1 cellular context compared by ENCODE assay signal in the genomic region with DNA sequence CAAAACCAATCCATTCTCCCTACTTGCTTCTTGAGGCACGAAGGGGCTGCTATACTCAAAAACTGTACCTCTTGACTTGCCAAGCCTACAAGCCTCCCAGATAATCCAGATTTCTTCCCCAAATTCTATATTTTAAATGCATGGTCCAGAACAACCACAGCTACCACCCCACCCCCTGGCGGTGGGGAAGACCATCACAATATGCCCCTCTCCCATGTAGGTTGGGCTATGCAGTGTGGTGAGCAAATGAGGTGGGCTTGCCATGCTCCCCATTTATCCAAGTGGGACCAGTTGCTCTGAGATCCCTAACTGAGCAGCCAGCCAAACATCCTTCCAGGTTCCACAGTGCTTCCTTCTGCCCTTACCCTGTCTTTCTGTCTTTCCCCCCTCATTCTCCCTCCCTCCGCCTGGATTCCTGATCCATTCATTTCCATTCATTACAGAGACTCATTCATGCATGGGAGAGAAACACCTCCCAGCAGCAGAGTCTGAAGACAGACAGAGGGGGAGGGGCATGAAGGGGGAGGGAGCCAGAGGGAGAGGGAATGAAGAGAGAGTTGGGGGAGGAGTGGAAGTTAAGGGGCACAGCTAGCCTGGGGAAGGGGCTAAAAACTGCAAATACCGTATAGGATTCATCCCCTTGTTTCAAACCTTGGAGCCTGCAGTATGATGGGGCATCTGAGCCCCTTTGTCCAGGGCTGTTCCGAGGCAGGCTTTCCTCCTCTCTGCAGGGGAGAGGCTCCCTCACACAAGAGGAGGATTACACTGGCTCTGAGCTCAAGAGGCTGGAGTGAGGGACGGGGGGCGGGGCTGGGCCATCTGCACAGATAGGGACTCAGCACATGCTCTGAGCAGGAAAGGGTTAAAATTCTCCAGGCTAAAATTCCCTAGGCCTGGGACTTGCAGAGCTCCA.
TF ChIP-seq lines count a peak whose summit lies in the region.

No MANE protein-coding gene starts in this region.

TF ChIP-seq in WTC11, 78 proteins besides CTCF, POLR2A, EP300 and RAD21 (continued from another document):
- TF ChIP-seq, protein P1, sequence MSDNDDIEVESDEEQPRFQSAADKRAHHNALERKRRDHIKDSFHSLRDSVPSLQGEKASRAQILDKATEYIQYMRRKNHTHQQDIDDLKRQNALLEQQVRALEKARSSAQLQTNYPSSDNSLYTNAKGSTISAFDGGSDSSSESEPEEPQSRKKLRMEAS (CRISPR knock-in tag; IDR thresholded peaks at IDR 0.05) = peak; percentile 31
- no peak for TF ChIP-seq FOXK1 (CRISPR knock-in tag; IDR thresholded peaks at IDR 0.05)
- TF ChIP-seq ZNF263 (CRISPR knock-in tag; IDR thresholded peaks at IDR 0.05; ENCODE audit: low read depth) = no peak
- TF ChIP-seq MXD4 (CRISPR knock-in tag; IDR thresholded peaks at IDR 0.05; ENCODE audit: borderline replicate concordance) = no peak
- TF ChIP-seq, protein P2, sequence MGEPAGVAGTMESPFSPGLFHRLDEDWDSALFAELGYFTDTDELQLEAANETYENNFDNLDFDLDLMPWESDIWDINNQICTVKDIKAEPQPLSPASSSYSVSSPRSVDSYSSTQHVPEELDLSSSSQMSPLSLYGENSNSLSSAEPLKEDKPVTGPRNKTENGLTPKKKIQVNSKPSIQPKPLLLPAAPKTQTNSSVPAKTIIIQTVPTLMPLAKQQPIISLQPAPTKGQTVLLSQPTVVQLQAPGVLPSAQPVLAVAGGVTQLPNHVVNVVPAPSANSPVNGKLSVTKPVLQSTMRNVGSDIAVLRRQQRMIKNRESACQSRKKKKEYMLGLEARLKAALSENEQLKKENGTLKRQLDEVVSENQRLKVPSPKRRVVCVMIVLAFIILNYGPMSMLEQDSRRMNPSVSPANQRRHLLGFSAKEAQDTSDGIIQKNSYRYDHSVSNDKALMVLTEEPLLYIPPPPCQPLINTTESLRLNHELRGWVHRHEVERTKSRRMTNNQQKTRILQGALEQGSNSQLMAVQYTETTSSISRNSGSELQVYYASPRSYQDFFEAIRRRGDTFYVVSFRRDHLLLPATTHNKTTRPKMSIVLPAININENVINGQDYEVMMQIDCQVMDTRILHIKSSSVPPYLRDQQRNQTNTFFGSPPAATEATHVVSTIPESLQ (CRISPR knock-in tag; IDR thresholded peaks at IDR 0.05) = no peak
- TF ChIP-seq TEAD1 (CRISPR knock-in tag; IDR thresholded peaks at IDR 0.05) = 0 out of 2 replicates have a peak, but pooled peaks have one; percentile 21
- TF ChIP-seq PRRX2 (CRISPR knock-in tag; IDR thresholded peaks at IDR 0.05) = no peak
- TF ChIP-seq, protein P3, sequence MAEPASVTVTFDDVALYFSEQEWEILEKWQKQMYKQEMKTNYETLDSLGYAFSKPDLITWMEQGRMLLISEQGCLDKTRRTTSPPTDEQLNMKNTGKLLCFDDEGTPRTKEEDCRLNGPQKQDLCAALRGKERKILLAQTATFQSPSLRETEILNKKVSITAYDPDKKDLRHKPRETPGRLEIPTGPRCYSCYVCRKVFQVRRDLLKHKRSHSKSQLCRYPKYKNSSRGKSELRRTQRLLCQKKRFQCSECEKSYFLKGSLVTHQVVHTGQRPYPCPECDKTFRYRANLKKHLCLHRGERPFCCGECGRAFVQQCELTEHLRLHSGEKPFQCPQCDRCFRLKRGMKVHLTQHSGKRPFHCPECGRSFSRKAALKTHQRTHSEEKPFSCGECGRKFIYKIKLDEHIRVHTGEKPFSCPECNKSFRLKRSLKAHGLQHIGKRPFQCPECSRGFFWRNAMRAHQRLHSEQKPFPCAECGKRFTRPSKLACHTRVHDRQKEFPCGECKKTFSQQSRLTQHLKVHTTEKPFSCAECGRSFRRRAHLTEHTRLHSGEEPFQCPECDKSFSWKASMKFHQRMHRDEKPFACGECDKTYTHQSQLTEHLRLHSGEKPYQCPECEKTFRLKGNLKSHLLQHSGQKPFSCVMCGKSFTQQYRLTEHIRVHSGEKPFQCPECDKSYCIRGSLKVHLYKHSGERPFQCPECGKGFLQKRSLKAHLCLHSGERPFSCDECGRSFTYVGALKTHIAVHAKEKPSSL (CRISPR knock-in tag; conservative IDR thresholded peaks at IDR 0.05) = no peak
TF ChIP-seq in WTC11: peak in this region for 7.
